ENCODE assay signal across 23 cellular contexts in genomic region chr3:73497646-73498406, GRCh38.
DNase-seq lines count a peak whose midpoint lies in the region; ATAC-seq, FAIRE-seq and TF ChIP-seq lines count a peak whose summit lies in the region.
"Had no signal": no experiment of that assay in that cellular context is flagged by ENCODE, and none has a peak within 500 bp of the region (broad histone marks: within the 10 kb centered on the region; RNA-seq: fewer than 3 reads in every experiment).

No MANE protein-coding gene starts in this region.

- H3K36me3 ChIP-seq in GM23338 (ENCODE audit: insufficient read depth): no peaks in the 10 kb centered on the region
- no peaks in the 10 kb centered on the region for H3K36me3 ChIP-seq in astrocyte (ENCODE audit: insufficient read depth, low read length)
- H3K36me3 ChIP-seq in gastrocnemius medialis: no peaks in the 10 kb centered on the region
- H3K36me3 ChIP-seq: BE2C, HAP-1 had no signal

- peaks cover 32% of the 10 kb centered on the region for H3K4me1 Mint-ChIP-seq in GM23338
- peaks cover 37% of the 10 kb centered on the region for H3K4me1 Mint-ChIP-seq in astrocyte (ENCODE audit: low read depth, unreplicated experiment)
- H3K4me1 Mint-ChIP-seq in nephron progenitor cell: peaks cover 52% of the 10 kb centered on the region
- H3K4me1 Mint-ChIP-seq: CD4-positive, CD25-positive, alpha-beta regulatory T cell; CD8-positive, alpha-beta memory T cell; IgD-negative memory B cell had no signal

- TF ChIP-seq CTCF in GM23338 (conservative IDR thresholded peaks at IDR 0.05; ENCODE audit: low read depth in 2 of 2) (no peak), astrocyte (IDR thresholded peaks at IDR 0.05; ENCODE audit: insufficient read depth, low read depth, low read length) (no peak), nephron progenitor cell (IDR thresholded peaks at IDR 0.05) (no peak), gastrocnemius medialis (IDR thresholded peaks at IDR 0.05 in 4 of 5, conservative IDR thresholded peaks at IDR 0.05 in 1 of 5) (no peak)

- intact Hi-C loops in gastrocnemius medialis (cut with DNase I; ENCODE audit: low total_unique reads): no loop called here

- DNase-seq in GM23338 (ENCODE audit: low spot score) (no peak), HEK293T (ENCODE audit: extremely low spot score) (no peak), astrocyte (ENCODE audit: low read depth) (no peak), nephron progenitor cell (no peak), activated gamma-delta T cell treated with Interleukin-2 at 50 U/mL for 16 hours (no peak), gastrocnemius medialis (no peak), NCI-H69 (lab: John Stamatoyannopoulos, UW) (no peak)
- DNase-seq: ACHN; BE2C; C1 segment of cervical spinal cord; CD4-positive, CD25-positive, alpha-beta regulatory T cell; CD8-positive, alpha-beta memory T cell; COR-L47; DMS 273 treated with DMSO at 0.1 percent for 48 hours; DMS53; DND-41; EL had no signal

- H3F3A ChIP-seq in GM23338 (replicated peaks; ENCODE audit: low read depth): no peaks in the 10 kb centered on the region

- H3K79me2 ChIP-seq in GM23338 (replicated peaks; ENCODE audit: insufficient read depth) (no peaks in the 10 kb centered on the region), astrocyte (ENCODE audit: insufficient read depth, low read length) (no peaks in the 10 kb centered on the region)

- H3K4me3 ChIP-seq in GM23338: no peak overlapping the region
- no peak overlapping the region for H3K4me3 ChIP-seq in astrocyte (ENCODE audit: insufficient read depth, low read depth, low read length)
- H3K4me3 ChIP-seq in gastrocnemius medialis: no peak overlapping the region
- H3K4me3 ChIP-seq: GM12878, HAP-1 had no signal

- H3K4me1 ChIP-seq in GM23338 (ENCODE audit: insufficient read depth) (peaks cover 25% of the 10 kb centered on the region), astrocyte (ENCODE audit: insufficient read depth, low read length) (peaks cover 25% of the 10 kb centered on the region), gastrocnemius medialis (peaks cover 4 to 26% of the 10 kb centered on the region in 2 donors)
- H3K4me1 ChIP-seq: BE2C had no signal

- H2AFZ ChIP-seq in GM23338 (no peak overlapping the region), astrocyte (ENCODE audit: low read depth, low read length) (no peak overlapping the region)

- H3K9me2 ChIP-seq in GM23338 (ENCODE audit: insufficient read depth): peaks cover 5% of the 10 kb centered on the region; the same call in 1 of the 2 replicates

- H3K9ac ChIP-seq in astrocyte (ENCODE audit: low read length): no peak overlapping the region

- no peaks in the 10 kb centered on the region for H3K36me3 Mint-ChIP-seq in GM23338 (ENCODE audit: low read depth)
- peaks cover 1% of the 10 kb centered on the region for H3K36me3 Mint-ChIP-seq in astrocyte (ENCODE audit: low read depth, unreplicated experiment)
- H3K36me3 Mint-ChIP-seq in nephron progenitor cell (ENCODE audit: low read depth): no peaks in the 10 kb centered on the region
- H3K36me3 Mint-ChIP-seq: CD4-positive, CD25-positive, alpha-beta regulatory T cell; CD8-positive, alpha-beta memory T cell; IgD-negative memory B cell had no signal

- H3K27ac ChIP-seq in GM23338 (ENCODE audit: low read depth): no peak overlapping the region
- H3K27ac ChIP-seq in astrocyte (ENCODE audit: low read depth, low read length): no peak overlapping the region
- no peak overlapping the region for H3K27ac ChIP-seq in gastrocnemius medialis

- H4K20me1 ChIP-seq in GM23338 (replicated peaks; ENCODE audit: insufficient read depth) (no peaks in the 10 kb centered on the region), astrocyte (ENCODE audit: insufficient read depth, low read length) (no peaks in the 10 kb centered on the region)

- CTCF ChIA-PET in HEK293T (lab: Yijun Ruan, JAX): interaction anchor here (1.0 to 2.2 kb wide), 2 partner anchors 10 to 13 kb away, joined by 3 to 9 read pairs; no protein-coding TSS in a partner anchor

- no peak for TF ChIP-seq POLR2A in gastrocnemius medialis (IDR thresholded peaks at IDR 0.05)

- no peaks in the 10 kb centered on the region for H3K27me3 ChIP-seq in GM23338 (ENCODE audit: insufficient read depth)
- no peaks in the 10 kb centered on the region for H3K27me3 ChIP-seq in astrocyte (ENCODE audit: insufficient read depth, low read length)
- H3K27me3 ChIP-seq in gastrocnemius medialis: no peaks in the 10 kb centered on the region
- H3K27me3 ChIP-seq: BE2C had no signal

- POLR2A ChIA-PET in HEK293T (lab: Yijun Ruan, JAX): no interaction called here

- H3K27ac Mint-ChIP-seq in GM23338 (0 out of 2 replicates have a peak overlapping the region, but pooled peaks have one; percentile 12), astrocyte (ENCODE audit: unreplicated experiment) (peak overlapping the region; percentile 68), nephron progenitor cell (peak overlapping the region; percentile 18)
- H3K27ac Mint-ChIP-seq: CD4-positive, CD25-positive, alpha-beta regulatory T cell; CD8-positive, alpha-beta memory T cell; IgD-negative memory B cell had no signal

- no peaks in the 10 kb centered on the region for H3K27me3 Mint-ChIP-seq in GM23338 (ENCODE audit: insufficient read depth, low read depth, poor library complexity)
- no peaks in the 10 kb centered on the region for H3K27me3 Mint-ChIP-seq in astrocyte (ENCODE audit: low read depth, unreplicated experiment)
- peaks cover 3% of the 10 kb centered on the region for H3K27me3 Mint-ChIP-seq in nephron progenitor cell (ENCODE audit: low read depth, poor library complexity)

- H3K9me3 Mint-ChIP-seq in GM23338 (no peaks in the 10 kb centered on the region), astrocyte (ENCODE audit: unreplicated experiment) (no peaks in the 10 kb centered on the region), nephron progenitor cell (no peaks in the 10 kb centered on the region)
- H3K9me3 Mint-ChIP-seq: CD4-positive, CD25-positive, alpha-beta regulatory T cell; CD8-positive, alpha-beta memory T cell; IgD-negative memory B cell had no signal

- no peak overlapping the region for H3K4me2 ChIP-seq in GM23338
- H3K4me2 ChIP-seq in astrocyte (ENCODE audit: low read length): no peak overlapping the region

- in situ Hi-C loops in gastrocnemius medialis (cut with MboI; ENCODE audit: low sequenced_read_pairs in 4 of 4): no loop called here

- no peak overlapping the region for H3K4me3 Mint-ChIP-seq in GM23338
- H3K4me3 Mint-ChIP-seq in astrocyte (ENCODE audit: unreplicated experiment): no peak overlapping the region
- no peak overlapping the region for H3K4me3 Mint-ChIP-seq in nephron progenitor cell
- H3K4me3 Mint-ChIP-seq: CD4-positive, CD25-positive, alpha-beta regulatory T cell; CD8-positive, alpha-beta memory T cell; IgD-negative memory B cell had no signal

- ATAC-seq in GM23338: no peak
- ATAC-seq in GM21786 (IDR thresholded peaks at IDR 0.05; ENCODE audit: unreplicated experiment): no peak
- no peak for ATAC-seq in gastrocnemius medialis
- ATAC-seq: GM12878 had no signal

- no peak for FAIRE-seq in astrocyte (lab: Jason Lieb, UNC)
- FAIRE-seq: A204.1, GM12878, HTR-8/SVneo had no signal

- H3K9me3 ChIP-seq in astrocyte (ENCODE audit: insufficient read depth, low read depth, low read length) (no peaks in the 10 kb centered on the region), gastrocnemius medialis (no peaks in the 10 kb centered on the region)
- H3K9me3 ChIP-seq: BE2C, HAP-1 had no signal

TF ChIP-seq in GM23338, 12 proteins besides CTCF, POLR2A, EP300 and RAD21:
- no peak for TF ChIP-seq POLR2AphosphoS5 (IDR thresholded peaks at IDR 0.05; ENCODE audit: low read depth)
- TF ChIP-seq NANOG (IDR thresholded peaks at IDR 0.05; ENCODE audit: borderline replicate concordance): no peak
- no peak for TF ChIP-seq ETS1 (IDR thresholded peaks at IDR 0.05)

TF ChIP-seq in HEK293T, 16 proteins besides CTCF, POLR2A, EP300 and RAD21:
- TF ChIP-seq LEF1 (IDR thresholded peaks at IDR 0.05; ENCODE audit: borderline replicate concordance): no peak
- no peak for TF ChIP-seq CTBP1 (IDR thresholded peaks at IDR 0.05; ENCODE audit: borderline replicate concordance)
- TF ChIP-seq PKNOX1 (IDR thresholded peaks at IDR 0.05): peak; percentile 68
- no peak for TF ChIP-seq FOXA1 (IDR thresholded peaks at IDR 0.05)
- no peak for TF ChIP-seq SP1 (IDR thresholded peaks at IDR 0.05)
- TF ChIP-seq SUZ12 (IDR thresholded peaks at IDR 0.05): no peak
TF ChIP-seq in HEK293T: peak in this region for 1.

Comparison
In these comparisons a context has a peak if more than half of its experiments do, and no peak if none do; other contexts are left out.
1. H3K27ac Mint-ChIP-seq: peak in every context shown above with its lines; median percentile 68 in astrocyte; 18 in nephron progenitor cell; 12 in GM23338.